ENCODE assay signal across 1 cellular context in genomic region chr3:121431717-121432517, GRCh38.
TF ChIP-seq lines count a peak whose summit lies in the region.

No MANE protein-coding gene starts in this region.

TF ChIP-seq in GM23338, 12 proteins besides CTCF, POLR2A, EP300 and RAD21 (continued from another document):
- TF ChIP-seq ZNF462 (CRISPR knock-in tag; IDR thresholded peaks at IDR 0.05) = no peak
